In genomic region chr3:127706785-127707351, GRCh38 we compare ENCODE assay signal across 19 cellular contexts. TPM values are rescaled to one million over a fixed set of nuclear protein-coding genes. Genes with fewer than 3 reads are reported as not detected.
DNase-seq lines count a peak whose midpoint lies in the region; ATAC-seq and TF ChIP-seq lines count a peak whose summit lies in the region.
"Had no signal": no experiment of that assay in that cellular context is flagged by ENCODE, and none has a peak within 500 bp of the region (broad histone marks: within the 10 kb centered on the region; RNA-seq: fewer than 3 reads in every experiment).

No MANE protein-coding gene starts in this region.

- no peaks in the 10 kb centered on the region for H3K9me3 Mint-ChIP-seq in stimulated activated naive CD8-positive, alpha-beta T cell treated with anti-CD3 and anti-CD28 coated beads, Interleukin-15, amount 100 ng/mL, for 72 hours

- H3K4me3 ChIP-seq in esophagus squamous epithelium: no peak overlapping the region
- H3K4me3 ChIP-seq: lung, prostate gland, thoracic aorta had no signal

- TF ChIP-seq CTCF in esophagus squamous epithelium (IDR thresholded peaks at IDR 0.05): no peak

- H3K4me3 Mint-ChIP-seq in stimulated activated naive CD8-positive, alpha-beta T cell treated with anti-CD3 and anti-CD28 coated beads, Interleukin-15, amount 100 ng/mL, for 72 hours: no peak overlapping the region
- H3K4me3 Mint-ChIP-seq: CD8-positive, alpha-beta memory T cell; naive thymus-derived CD4-positive, alpha-beta T cell had no signal

- ATAC-seq in Right ventricle myocardium inferior (no peak), GM18505 (IDR thresholded peaks at IDR 0.05; ENCODE audit: unreplicated experiment) (no peak)
- no peak for ATAC-seq in stimulated activated naive CD8-positive, alpha-beta T cell treated with anti-CD3 and anti-CD28 coated beads, Interleukin-15, amount 100 ng/mL, for 72 hours
- ATAC-seq: naive thymus-derived CD4-positive, alpha-beta T cell had no signal

- WGBS in esophagus squamous epithelium, 2 donors: 74 to 88% methylated on average over 14 to 15 of the region's 16 CpGs

- H3K27ac ChIP-seq in esophagus squamous epithelium: peak overlapping the region in 3 of 4 donors; percentile 46 to 64 (median 54)
- H3K27ac ChIP-seq: prostate gland, VCaP had no signal

- DNase-seq in cardiac septum (ENCODE audit: low spot score): peak; percentile 73
- no peak for DNase-seq in Right ventricle myocardium inferior (ENCODE audit: missing footprints)
- DNase-seq in esophagus squamous epithelium (lab: John Stamatoyannopoulos, UW): no peak
- DNase-seq in posterior vena cava (ENCODE audit: low spot score): peak; percentile 47
- no peak for DNase-seq in stimulated activated naive CD8-positive, alpha-beta T cell treated with anti-CD3 and anti-CD28 coated beads, Interleukin-15, amount 100 ng/mL, for 72 hours
- DNase-seq in NCI-H2081 (lab: John Stamatoyannopoulos, UW): no peak
- DNase-seq in dermis blood vessel endothelial cell: no peak
- DNase-seq: ACHN; CD8-positive, alpha-beta memory T cell; naive thymus-derived CD4-positive, alpha-beta T cell; NCI-H1436; NCI-H526; SW 1271 had no signal

- H3K27ac Mint-ChIP-seq in stimulated activated naive CD8-positive, alpha-beta T cell treated with anti-CD3 and anti-CD28 coated beads, Interleukin-15, amount 100 ng/mL, for 72 hours: peak overlapping the region in 1 of 2 donors; percentile 72
- H3K27ac Mint-ChIP-seq: activated T-helper 2 cell treated with anti-CD3 and anti-CD28 coated beads, Interferon-gamma antibody, Interleukin-2, Interleukin-4, amounts not matched to agents 10 μg/mL and 5 μg/mL and 100 μg/mL, durations not matched to agents 14 hours and 24 hours and 36 hours; CD8-positive, alpha-beta memory T cell; naive thymus-derived CD4-positive, alpha-beta T cell had no signal

- peaks cover 0 to 41% (median 15%) of the 10 kb centered on the region in 3 donors for H3K4me1 ChIP-seq in esophagus squamous epithelium
- H3K4me1 ChIP-seq: prostate gland had no signal

- TF ChIP-seq POLR2A in esophagus squamous epithelium (IDR thresholded peaks at IDR 0.05): no peak
- TF ChIP-seq POLR2A in GM18505 (IDR thresholded peaks at IDR 0.05; ENCODE audit: borderline replicate concordance, extremely low read depth, insufficient read depth, insufficient read length): no peak

- no peaks in the 10 kb centered on the region for H3K27me3 ChIP-seq in esophagus squamous epithelium

- intact Hi-C loops in cardiac septum (cut with DNase I) (no loop called here), Right ventricle myocardium inferior (cut with DNase I) (no loop called here), esophagus squamous epithelium (cut with DNase I) (loop anchor here (10.0 kb wide), 1 partner anchor 118 kb away; the partner anchor contains the start of gene MGLL), posterior vena cava (cut with DNase I) (no loop called here)

- peaks cover 0 to 80% (median 0%) of the 10 kb centered on the region in 3 donors for H3K36me3 ChIP-seq in esophagus squamous epithelium
- H3K36me3 ChIP-seq: prostate gland had no signal

- H3K4me1 Mint-ChIP-seq in stimulated activated naive CD8-positive, alpha-beta T cell treated with anti-CD3 and anti-CD28 coated beads, Interleukin-15, amount 100 ng/mL, for 72 hours: no peaks in the 10 kb centered on the region
- H3K4me1 Mint-ChIP-seq: CD8-positive, alpha-beta memory T cell had no signal

- H3K27me3 Mint-ChIP-seq in stimulated activated naive CD8-positive, alpha-beta T cell treated with anti-CD3 and anti-CD28 coated beads, Interleukin-15, amount 100 ng/mL, for 72 hours: peaks cover 16% of the 10 kb centered on the region

- no peaks in the 10 kb centered on the region for H3K9me3 ChIP-seq in esophagus squamous epithelium
- H3K9me3 ChIP-seq: prostate gland, thoracic aorta had no signal

RNA-seq across cellular contexts. Expression of gene ABTB1, which starts 34.1 kb away (rescaled TPM):
- total RNA-seq in cardiac septum: 25.5 TPM
- 31.7 TPM for total RNA-seq in Right ventricle myocardium inferior
- total RNA-seq in esophagus squamous epithelium: 10 to 100 TPM in 1 of 4 donors, 1 to 10 TPM in 3; 5.6 to 21.4 (median 6.3) TPM
- 10 to 100 TPM; 27.7 to 28.9 TPM for total RNA-seq in posterior vena cava
- 12.8 and 14.4 TPM in 2 replicates for total RNA-seq in dermis blood vessel endothelial cell

Comparison
In these comparisons a context has a peak if more than half of its experiments do, and no peak if none do; other contexts are left out.
1. DNase-seq: peak in cardiac septum (single experiment) and posterior vena cava (single experiment); none in Right ventricle myocardium inferior (single experiment), esophagus squamous epithelium (single experiment), stimulated activated naive CD8-positive, alpha-beta T cell treated with anti-CD3 and anti-CD28 coated beads, Interleukin-15, amount 100 ng/mL, for 72 hours (0 of 2), NCI-H2081 (0 of 2) and dermis blood vessel endothelial cell (single experiment).